ENCODE assay signal across 24 cellular contexts in genomic region chr6:160142115-160142715, GRCh38. TPM values are rescaled to one million over a fixed set of nuclear protein-coding genes. Genes with fewer than 3 reads are reported as not detected.
"Had no signal": no experiment of that assay in that cellular context is flagged by ENCODE, and none has a peak within 500 bp of the region (broad histone marks: within the 10 kb centered on the region; RNA-seq: fewer than 3 reads in every experiment).

No MANE protein-coding gene starts in this region.

- H3K27me3 Mint-ChIP-seq: activated B cell treated with CpG ODN at 0.5 μM for 24 hours; central memory CD8-positive, alpha-beta T cell; effector memory CD8-positive, alpha-beta T cell; stimulated activated memory B cell treated with anti-CD40 and anti-IgM and Interleukin-4, amounts not matched to agents 10 μg/mL and 1 μg/mL and 100 μg/mL, for 72 hours had no signal

- H3K4me1 ChIP-seq: upper lobe of right lung had no signal

- H3K4me1 Mint-ChIP-seq: activated B cell treated with CpG ODN at 0.5 μM for 24 hours; stimulated activated memory B cell treated with anti-CD40 and anti-IgM and Interleukin-4, amounts not matched to agents 10 μg/mL and 1 μg/mL and 100 μg/mL, for 72 hours had no signal

- DNase-seq: activated B cell treated with CpG ODN at 0.5 μM for 24 hours; activated CD4-positive, alpha-beta T cell treated with anti-CD3 and anti-CD28 coated beads for 48 hours; activated CD8-positive, alpha-beta memory T cell treated with anti-CD3 and anti-CD28 coated beads, Interleukin-2, amount 50 U/mL, for 4 hours; activated CD8-positive, alpha-beta T cell treated with anti-CD3 and anti-CD28 coated beads, Interleukin-2, amount 10 ng/mL, durations not matched to agents 7 days and 5 days; activated gamma-delta T cell treated with Interleukin-2 at 50 U/mL for 16 hours; amniotic stem cell; effector memory CD8-positive, alpha-beta T cell; islet precursor cell; left ventricle myocardium inferior; mesenchymal stem cell; nephron progenitor cell; occipital lobe; SIG-M5; stimulated activated CD4-positive, alpha-beta T cell treated with anti-CD3 and anti-CD28 coated beads, Interleukin-12 subunit alpha, Interleukin-12 subunit beta, amount 100 ng/mL, for 4 hours; substantia nigra; upper lobe of right lung had no signal

- H3K27me3 ChIP-seq: upper lobe of right lung had no signal

- H3K9me3 ChIP-seq: upper lobe of right lung had no signal

- H3K9me3 Mint-ChIP-seq: brain; central memory CD8-positive, alpha-beta T cell; dendritic cell treated with granulocyte-macrophage colony-stimulating factor and Interleukin-4, amounts not matched to agents 40 ng/mL and 50 ng/mL, for 4 days; effector memory CD8-positive, alpha-beta T cell; nephron progenitor cell; T-helper 1 cell treated with Interleukin-12 subunit alpha and Interleukin-12 subunit beta and Interleukin-4 antibody, amounts not matched to agents 30 μg/mL and 1 μg/mL, for 36 hours had no signal

- H3K4me3 Mint-ChIP-seq: activated B cell treated with CpG ODN at 0.5 μM for 24 hours; activated CD8-positive, alpha-beta T cell treated with anti-CD3 and anti-CD28 coated beads, Interleukin-2, amount 10 ng/mL, durations not matched to agents 7 days and 5 days; activated naive CD8-positive, alpha-beta T cell; brain; central memory CD8-positive, alpha-beta T cell; dendritic cell treated with granulocyte-macrophage colony-stimulating factor and Interleukin-4, amounts not matched to agents 40 ng/mL and 50 ng/mL, for 4 days; effector memory CD8-positive, alpha-beta T cell; nephron progenitor cell; stimulated activated memory B cell treated with anti-CD40 and anti-IgM and Interleukin-4, amounts not matched to agents 10 μg/mL and 1 μg/mL and 100 μg/mL, for 72 hours; T-helper 1 cell treated with Interleukin-12 subunit alpha and Interleukin-12 subunit beta and Interleukin-4 antibody, amounts not matched to agents 30 μg/mL and 1 μg/mL, for 36 hours had no signal

- H3K27ac Mint-ChIP-seq: activated B cell treated with CpG ODN at 0.5 μM for 24 hours; activated CD8-positive, alpha-beta T cell treated with anti-CD3 and anti-CD28 coated beads, Interleukin-2, amount 10 ng/mL, durations not matched to agents 7 days and 5 days; activated naive CD8-positive, alpha-beta T cell; dendritic cell treated with granulocyte-macrophage colony-stimulating factor and Interleukin-4, amounts not matched to agents 40 ng/mL and 50 ng/mL, for 4 days; effector memory CD8-positive, alpha-beta T cell; stimulated activated memory B cell treated with anti-CD40 and anti-IgM and Interleukin-4, amounts not matched to agents 10 μg/mL and 1 μg/mL and 100 μg/mL, for 72 hours; T-helper 1 cell treated with Interleukin-12 subunit alpha and Interleukin-12 subunit beta and Interleukin-4 antibody, amounts not matched to agents 30 μg/mL and 1 μg/mL, for 36 hours had no signal

- H3K27ac ChIP-seq: epithelial cell of prostate, left ventricle myocardium inferior, upper lobe of right lung had no signal

- H3K36me3 ChIP-seq: upper lobe of right lung had no signal

- H3K36me3 Mint-ChIP-seq: brain had no signal

- H3K4me3 ChIP-seq: left ventricle myocardium inferior, upper lobe of right lung had no signal

- ATAC-seq: activated CD8-positive, alpha-beta T cell treated with anti-CD3 and anti-CD28 coated beads, Interleukin-2, amount 10 ng/mL, durations not matched to agents 7 days and 5 days; effector memory CD8-positive, alpha-beta T cell; stimulated activated memory B cell treated with anti-CD40 and anti-IgM and Interleukin-4, amounts not matched to agents 10 μg/mL and 1 μg/mL and 100 μg/mL, for 72 hours; upper lobe of right lung had no signal

RNA-seq across cellular contexts. Expression of gene SLC22A1, which starts 20.6 kb away (rescaled TPM):
- total RNA-seq: frontal cortex had no signal
